12 cellular contexts compared by ENCODE assay signal in genomic region chr2:214716811-214717560, GRCh38.
DNase-seq lines count a peak whose midpoint lies in the region; ATAC-seq and TF ChIP-seq lines count a peak whose summit lies in the region.
"Had no signal": no experiment of that assay in that cellular context is flagged by ENCODE, and none has a peak within 500 bp of the region (broad histone marks: within the 10 kb centered on the region; RNA-seq: fewer than 3 reads in every experiment).

No MANE protein-coding gene starts in this region.

- no peak overlapping the region for H3K9ac ChIP-seq in DND-41 (ENCODE audit: low read depth, low read length)
- H3K9ac ChIP-seq: BLaER1 had no signal

- no peak overlapping the region for H3K4me3 ChIP-seq in DND-41 (ENCODE audit: low read depth in 1 of 2, low read length in 2 of 2)
- H3K4me3 ChIP-seq in spleen = no peak overlapping the region
- H3K4me3 ChIP-seq: BLaER1 had no signal

- no peak overlapping the region for H2AFZ ChIP-seq in DND-41 (ENCODE audit: low read depth, low read length)

- no peak overlapping the region for H3K4me2 ChIP-seq in DND-41 (ENCODE audit: insufficient read depth, low read length)
- H3K4me2 ChIP-seq: BLaER1 had no signal

- H3K27ac Mint-ChIP-seq in activated CD8-positive, alpha-beta T cell treated with anti-CD3 and anti-CD28 coated beads for 36 hours = no peak overlapping the region
- H3K27ac Mint-ChIP-seq in activated CD8-positive, alpha-beta T cell treated with anti-CD3 and anti-CD28 coated beads, Interleukin-2, amount 10 ng/mL, durations not matched to agents 7 days and 5 days = no peak overlapping the region
- H3K27ac Mint-ChIP-seq in activated T-helper 2 cell treated with anti-CD3 and anti-CD28 coated beads, Interferon-gamma antibody, Interleukin-2, Interleukin-4, amounts not matched to agents 10 μg/mL and 5 μg/mL and 100 μg/mL, durations not matched to agents 14 hours and 24 hours and 36 hours = peak overlapping the region; percentile 40
- no peak overlapping the region for H3K27ac Mint-ChIP-seq in natural killer cell

- H3K27ac ChIP-seq in DND-41 (ENCODE audit: low read length) (no peak overlapping the region), spleen (no peak overlapping the region)
- H3K27ac ChIP-seq: 22Rv1, BLaER1 had no signal

- H3K36me3 ChIP-seq in DND-41 (ENCODE audit: insufficient read depth, low read length) (peaks cover 10% of the 10 kb centered on the region; the same call in 1 of the 2 replicates), spleen (peaks cover 0 to 17% (median 0%) of the 10 kb centered on the region in 6 donors)

- WGBS in spleen, 5 donors = 87 to 98% (median 94%) methylated on average over 11 to 12 of the region's 12 CpGs

- H3K9me3 ChIP-seq in DND-41 (ENCODE audit: insufficient read depth, low read length, severe bottlenecking) (no peaks in the 10 kb centered on the region), spleen (peaks cover 0 to 14% (median 7%) of the 10 kb centered on the region in 8 donors)

- H3K27me3 ChIP-seq in DND-41 (ENCODE audit: insufficient read depth, low read length, poor library complexity) (no peaks in the 10 kb centered on the region), spleen (replicated peaks in 1 of 7) (no peaks in the 10 kb centered on the region)
- H3K27me3 ChIP-seq: BLaER1 had no signal

- POLR2A ChIA-PET in activated CD8-positive, alpha-beta T cell treated with anti-CD3 and anti-CD28 coated beads for 36 hours (lab: Charles Lee) = no interaction called here
- POLR2A ChIA-PET in activated CD8-positive, alpha-beta T cell treated with anti-CD3 and anti-CD28 coated beads, Interleukin-2, amount 10 ng/mL, durations not matched to agents 7 days and 5 days (lab: Charles Lee) = no interaction called here

- TF ChIP-seq POLR2A in spleen (IDR thresholded peaks at IDR 0.05) = no peak

- H3K27me3 Mint-ChIP-seq in activated CD8-positive, alpha-beta T cell treated with anti-CD3 and anti-CD28 coated beads for 36 hours = no peaks in the 10 kb centered on the region
- no peaks in the 10 kb centered on the region for H3K27me3 Mint-ChIP-seq in activated CD8-positive, alpha-beta T cell treated with anti-CD3 and anti-CD28 coated beads, Interleukin-2, amount 10 ng/mL, durations not matched to agents 7 days and 5 days (ENCODE audit: low read depth)
- H3K27me3 Mint-ChIP-seq in activated T-helper 2 cell treated with anti-CD3 and anti-CD28 coated beads, Interferon-gamma antibody, Interleukin-2, Interleukin-4, amounts not matched to agents 10 μg/mL and 5 μg/mL and 100 μg/mL, durations not matched to agents 14 hours and 24 hours and 36 hours (ENCODE audit: low read depth) = no peaks in the 10 kb centered on the region
- no peaks in the 10 kb centered on the region for H3K27me3 Mint-ChIP-seq in natural killer cell (ENCODE audit: low read depth in 2 of 2)

- intact Hi-C loops in activated CD8-positive, alpha-beta T cell treated with anti-CD3 and anti-CD28 coated beads for 36 hours (cut with micrococcal nuclease) = no loop called here
- intact Hi-C loops in activated T-helper 2 cell treated with anti-CD3 and anti-CD28 coated beads, Interferon-gamma antibody, Interleukin-2, Interleukin-4, amounts not matched to agents 10 μg/mL and 5 μg/mL and 100 μg/mL, durations not matched to agents 14 hours and 24 hours and 36 hours (cut with micrococcal nuclease) = no loop called here
- intact Hi-C loops in spleen (cut with DNase I; ENCODE audit: low total_unique reads) = no loop called here
- intact Hi-C loops in natural killer cell (cut with micrococcal nuclease) = no loop called here

- H3K79me2 ChIP-seq in DND-41 (ENCODE audit: insufficient read depth, low read length) = no peaks in the 10 kb centered on the region

- H3K36me3 Mint-ChIP-seq in activated CD8-positive, alpha-beta T cell treated with anti-CD3 and anti-CD28 coated beads for 36 hours (ENCODE audit: low read depth) = peaks cover 39% of the 10 kb centered on the region
- peaks cover 52% of the 10 kb centered on the region for H3K36me3 Mint-ChIP-seq in activated CD8-positive, alpha-beta T cell treated with anti-CD3 and anti-CD28 coated beads, Interleukin-2, amount 10 ng/mL, durations not matched to agents 7 days and 5 days (ENCODE audit: low read depth)
- peaks cover 50% of the 10 kb centered on the region for H3K36me3 Mint-ChIP-seq in activated T-helper 2 cell treated with anti-CD3 and anti-CD28 coated beads, Interferon-gamma antibody, Interleukin-2, Interleukin-4, amounts not matched to agents 10 μg/mL and 5 μg/mL and 100 μg/mL, durations not matched to agents 14 hours and 24 hours and 36 hours (ENCODE audit: low read depth)
- peaks cover 15% of the 10 kb centered on the region for H3K36me3 Mint-ChIP-seq in natural killer cell

- H3K4me3 Mint-ChIP-seq in activated CD8-positive, alpha-beta T cell treated with anti-CD3 and anti-CD28 coated beads for 36 hours = no peak overlapping the region
- H3K4me3 Mint-ChIP-seq in activated CD8-positive, alpha-beta T cell treated with anti-CD3 and anti-CD28 coated beads, Interleukin-2, amount 10 ng/mL, durations not matched to agents 7 days and 5 days = no peak overlapping the region
- no peak overlapping the region for H3K4me3 Mint-ChIP-seq in activated T-helper 2 cell treated with anti-CD3 and anti-CD28 coated beads, Interferon-gamma antibody, Interleukin-2, Interleukin-4, amounts not matched to agents 10 μg/mL and 5 μg/mL and 100 μg/mL, durations not matched to agents 14 hours and 24 hours and 36 hours (ENCODE audit: low read depth)
- H3K4me3 Mint-ChIP-seq in natural killer cell = no peak overlapping the region

- H3K9me3 Mint-ChIP-seq in activated CD8-positive, alpha-beta T cell treated with anti-CD3 and anti-CD28 coated beads for 36 hours = peaks cover 9% of the 10 kb centered on the region
- peaks cover 6% of the 10 kb centered on the region for H3K9me3 Mint-ChIP-seq in activated CD8-positive, alpha-beta T cell treated with anti-CD3 and anti-CD28 coated beads, Interleukin-2, amount 10 ng/mL, durations not matched to agents 7 days and 5 days (ENCODE audit: insufficient read depth)
- H3K9me3 Mint-ChIP-seq in activated T-helper 2 cell treated with anti-CD3 and anti-CD28 coated beads, Interferon-gamma antibody, Interleukin-2, Interleukin-4, amounts not matched to agents 10 μg/mL and 5 μg/mL and 100 μg/mL, durations not matched to agents 14 hours and 24 hours and 36 hours = peaks cover 11% of the 10 kb centered on the region
- peaks cover 0 to 3% of the 10 kb centered on the region in 2 donors for H3K9me3 Mint-ChIP-seq in natural killer cell

- peak; percentile 19 for DNase-seq in activated CD8-positive, alpha-beta T cell treated with anti-CD3 and anti-CD28 coated beads for 36 hours
- DNase-seq in activated CD8-positive, alpha-beta T cell treated with anti-CD3 and anti-CD28 coated beads, Interleukin-2, amount 10 ng/mL, durations not matched to agents 7 days and 5 days = no peak
- DNase-seq in DND-41 (no peak), spleen (peak; percentile 51), activated gamma-delta T cell treated with Interleukin-2 at 50 U/mL for 16 hours (no peak), natural killer cell (no peak)
- no peak for DNase-seq in activated T-helper 2 cell treated with anti-CD3 and anti-CD28 coated beads, Interferon-gamma antibody, Interleukin-2, Interleukin-4, amounts not matched to agents 10 μg/mL and 5 μg/mL and 100 μg/mL, durations not matched to agents 14 hours and 24 hours and 36 hours (ENCODE audit: low spot score)
- DNase-seq: AML-193, DMS53 had no signal

- CTCF ChIA-PET in activated CD8-positive, alpha-beta T cell treated with anti-CD3 and anti-CD28 coated beads for 36 hours (lab: Charles Lee) = interaction anchor here (0.6 kb wide), 1 partner anchor 173 kb away, joined by 3 read pairs; no protein-coding TSS in a partner anchor
- CTCF ChIA-PET in activated CD8-positive, alpha-beta T cell treated with anti-CD3 and anti-CD28 coated beads, Interleukin-2, amount 10 ng/mL, durations not matched to agents 7 days and 5 days (lab: Charles Lee) = no interaction called here

- no peak for TF ChIP-seq CTCF in activated CD8-positive, alpha-beta T cell treated with anti-CD3 and anti-CD28 coated beads for 36 hours (IDR thresholded peaks at IDR 0.05)
- no peak for TF ChIP-seq CTCF in DND-41 (IDR thresholded peaks at IDR 0.05; ENCODE audit: borderline replicate concordance, extremely low read depth, low read length, poor library complexity, severe bottlenecking)
- TF ChIP-seq CTCF in spleen (IDR thresholded peaks at IDR 0.05 in 8 of 11, conservative IDR thresholded peaks at IDR 0.05 in 3 of 11) = no peak
- no peak for TF ChIP-seq CTCF in natural killer cell (IDR thresholded peaks at IDR 0.05)

- no peaks in the 10 kb centered on the region for H4K20me1 ChIP-seq in DND-41 (ENCODE audit: insufficient read depth, low read length)
- H4K20me1 ChIP-seq: BLaER1 had no signal

- no peaks in the 10 kb centered on the region for H3K4me1 Mint-ChIP-seq in activated CD8-positive, alpha-beta T cell treated with anti-CD3 and anti-CD28 coated beads for 36 hours (ENCODE audit: low read depth)
- H3K4me1 Mint-ChIP-seq in activated CD8-positive, alpha-beta T cell treated with anti-CD3 and anti-CD28 coated beads, Interleukin-2, amount 10 ng/mL, durations not matched to agents 7 days and 5 days (ENCODE audit: low read depth) = peaks cover 8% of the 10 kb centered on the region
- peaks cover 12% of the 10 kb centered on the region for H3K4me1 Mint-ChIP-seq in activated T-helper 2 cell treated with anti-CD3 and anti-CD28 coated beads, Interferon-gamma antibody, Interleukin-2, Interleukin-4, amounts not matched to agents 10 μg/mL and 5 μg/mL and 100 μg/mL, durations not matched to agents 14 hours and 24 hours and 36 hours (ENCODE audit: low read depth)
- peaks cover 5 to 6% of the 10 kb centered on the region in 2 donors for H3K4me1 Mint-ChIP-seq in natural killer cell

- H3K4me1 ChIP-seq in DND-41 (ENCODE audit: insufficient read depth, low read length) (no peaks in the 10 kb centered on the region), spleen (no peaks in the 10 kb centered on the region)

- ATAC-seq in activated CD8-positive, alpha-beta T cell treated with anti-CD3 and anti-CD28 coated beads for 36 hours = no peak
- ATAC-seq in activated CD8-positive, alpha-beta T cell treated with anti-CD3 and anti-CD28 coated beads, Interleukin-2, amount 10 ng/mL, durations not matched to agents 7 days and 5 days = no peak
- ATAC-seq in DND-41 (ENCODE audit: insufficient read depth, low read depth) = peak; percentile 55
- ATAC-seq in natural killer cell = no peak
- ATAC-seq: HCT116 had no signal

Comparison
In these comparisons a context has a peak if more than half of its experiments do, and no peak if none do; other contexts are left out.
1. DNase-seq: peak in activated CD8-positive, alpha-beta T cell treated with anti-CD3 and anti-CD28 coated beads for 36 hours (single experiment) and spleen (single experiment); none in activated CD8-positive, alpha-beta T cell treated with anti-CD3 and anti-CD28 coated beads, Interleukin-2, amount 10 ng/mL, durations not matched to agents 7 days and 5 days (single experiment), DND-41 (single experiment), activated T-helper 2 cell treated with anti-CD3 and anti-CD28 coated beads, Interferon-gamma antibody, Interleukin-2, Interleukin-4, amounts not matched to agents 10 μg/mL and 5 μg/mL and 100 μg/mL, durations not matched to agents 14 hours and 24 hours and 36 hours (single experiment), activated gamma-delta T cell treated with Interleukin-2 at 50 U/mL for 16 hours (single experiment) and natural killer cell (single experiment).